In genomic region chr17:78006338-78006737, GRCh38 we compare ENCODE assay signal across 24 cellular contexts.
"Had no signal": no experiment of that assay in that cellular context is flagged by ENCODE, and none has a peak within 500 bp of the region (broad histone marks: within the 10 kb centered on the region; RNA-seq: fewer than 3 reads in every experiment).

No MANE protein-coding gene starts in this region.

- H3K9ac ChIP-seq: KMS-11 had no signal

- H3K27ac Mint-ChIP-seq: activated CD8-positive, alpha-beta memory T cell treated with anti-CD3 and anti-CD28 coated beads, Interleukin-2, amount 10 ng/mL, durations not matched to agents 7 days and 5 days; activated T-helper 1 cell treated with anti-CD3 and anti-CD28 coated beads, Interleukin-12 subunit alpha, Interleukin-12 subunit beta, Interleukin-2, Interleukin-4 antibody, amounts not matched to agents 30 ng/mL and 10 ng/mL and 1 ng/mL, durations not matched to agents 14 hours and 24 hours and 36 hours had no signal

- H3K36me3 ChIP-seq: brain microvascular endothelial cell had no signal

- ATAC-seq: activated CD8-positive, alpha-beta memory T cell treated with anti-CD3 and anti-CD28 coated beads, Interleukin-2, amount 10 ng/mL, durations not matched to agents 7 days and 5 days had no signal

- H3K27me3 Mint-ChIP-seq: activated CD8-positive, alpha-beta memory T cell treated with anti-CD3 and anti-CD28 coated beads, Interleukin-2, amount 10 ng/mL, durations not matched to agents 7 days and 5 days; activated T-cell treated with anti-CD3 and anti-CD28 coated beads, Interleukin-2, amount 50 U/mL, for 24 hours had no signal

- H3K9me3 Mint-ChIP-seq: activated T-cell treated with anti-CD3 and anti-CD28 coated beads, Interleukin-2, amount 50 U/mL, for 24 hours; activated T-helper 1 cell treated with anti-CD3 and anti-CD28 coated beads, Interleukin-12 subunit alpha, Interleukin-12 subunit beta, Interleukin-2, Interleukin-4 antibody, amounts not matched to agents 30 ng/mL and 10 ng/mL and 1 ng/mL, durations not matched to agents 14 hours and 24 hours and 36 hours had no signal

- H3K27ac ChIP-seq: brain microvascular endothelial cell, cardiac muscle cell, KMS-11, SK-N-MC, WERI-Rb-1 had no signal

- H3K4me2 ChIP-seq: KMS-11 had no signal

- H3K4me3 ChIP-seq: cardiac muscle cell, SK-N-MC had no signal

- H3K4me3 Mint-ChIP-seq: activated CD8-positive, alpha-beta memory T cell treated with anti-CD3 and anti-CD28 coated beads, Interleukin-2, amount 10 ng/mL, durations not matched to agents 7 days and 5 days; activated T-cell treated with anti-CD3 and anti-CD28 coated beads, Interleukin-2, amount 50 U/mL, for 24 hours; activated T-helper 1 cell treated with anti-CD3 and anti-CD28 coated beads, Interleukin-12 subunit alpha, Interleukin-12 subunit beta, Interleukin-2, Interleukin-4 antibody, amounts not matched to agents 30 ng/mL and 10 ng/mL and 1 ng/mL, durations not matched to agents 14 hours and 24 hours and 36 hours had no signal

- H3K27me3 ChIP-seq: brain microvascular endothelial cell, cardiac muscle cell had no signal

- DNase-seq: activated CD4-positive, alpha-beta T cell treated with anti-CD3 and anti-CD28 coated beads for 48 hours; activated CD4-positive, alpha-beta T cell treated with anti-CD3 and anti-CD28 coated beads, Interleukin-2, amount 50 U/mL, for 48 hours; activated CD8-positive, alpha-beta memory T cell treated with anti-CD3 and anti-CD28 coated beads, Interleukin-2, amount 10 ng/mL, durations not matched to agents 7 days and 5 days; activated effector memory CD4-positive, alpha-beta T cell treated with anti-CD3 and anti-CD28 coated beads, Interleukin-2, amount 50 U/mL, for 16 hours; activated naive CD4-positive, alpha-beta T cell treated with Interleukin-2 at 50 U/mL for 16 hours; activated T-cell treated with anti-CD3 and anti-CD28 coated beads, Interleukin-2, amount 50 U/mL, for 24 hours; amygdala; brain microvascular endothelial cell; cerebellar nuclear complex; NCI-H1092; NCI-H1417; NCI-H1694 treated with DMSO at 0.1 percent for 48 hours; NCI-H2029 treated with DMSO at 0.1 percent for 48 hours; NCI-H345; NCI-H510A; NCI-H526 treated with DMSO at 0.1 percent for 48 hours; NCI-H82; SIG-M5; T-helper 1 cell; WERI-Rb-1 had no signal
